Comparison of ENCODE assay signal across 25 cellular contexts in genomic region chr7:48048113-48048512, GRCh38. TPM values are rescaled to one million over a fixed set of nuclear protein-coding genes. Genes with fewer than 3 reads are reported as not detected.
"Had no signal": no experiment of that assay in that cellular context is flagged by ENCODE, and none has a peak within 500 bp of the region (broad histone marks: within the 10 kb centered on the region; RNA-seq: fewer than 3 reads in every experiment).

No MANE protein-coding gene starts in this region.

- H3K4me1 ChIP-seq: parathyroid adenoma had no signal

- H3K27me3 Mint-ChIP-seq: activated CD4-positive, alpha-beta memory T cell treated with anti-CD3 and anti-CD28 coated beads, Interleukin-2, amount 10 ng/mL, durations not matched to agents 7 days and 5 days; activated naive CD8-positive, alpha-beta T cell treated with anti-CD3 and anti-CD28 coated beads, Interleukin-2, amount 10 ng/mL, durations not matched to agents 7 days and 5 days had no signal

- H3K36me3 Mint-ChIP-seq: activated naive CD8-positive, alpha-beta T cell treated with anti-CD3 and anti-CD28 coated beads, Interleukin-2, amount 10 ng/mL, durations not matched to agents 7 days and 5 days; naive B cell; type B pancreatic cell had no signal

- ATAC-seq: activated T-cell treated with anti-CD3 and anti-CD28 coated beads, Interleukin-2, amount 50 U/mL, for 72 hours; left colon; right cardiac atrium; stimulated activated effector memory CD8-positive, alpha-beta T cell treated with anti-CD3 and anti-CD28 coated beads, Interleukin-12 subunit alpha, Interleukin-12 subunit beta, amount 100 ng/mL, for 72 hours had no signal

- H3K4me3 Mint-ChIP-seq: activated CD4-positive, alpha-beta memory T cell treated with anti-CD3 and anti-CD28 coated beads, Interleukin-2, amount 10 ng/mL, durations not matched to agents 7 days and 5 days; activated naive CD4-positive, alpha-beta T cell treated with anti-CD3 and anti-CD28 coated beads for 36 hours; activated naive CD8-positive, alpha-beta T cell treated with anti-CD3 and anti-CD28 coated beads, Interleukin-2, amount 10 ng/mL, durations not matched to agents 7 days and 5 days; activated T-cell treated with anti-CD3 and anti-CD28 coated beads, Interleukin-2, amount 50 U/mL, for 72 hours; naive B cell; stimulated activated effector memory CD8-positive, alpha-beta T cell treated with anti-CD3 and anti-CD28 coated beads, Interleukin-12 subunit alpha, Interleukin-12 subunit beta, amount 100 ng/mL, for 72 hours; T-helper 1 cell treated with Interleukin-12 subunit alpha and Interleukin-12 subunit beta and Interleukin-4 antibody, amounts not matched to agents 30 μg/mL and 1 μg/mL, for 36 hours; type B pancreatic cell had no signal

- H3K4me1 Mint-ChIP-seq: naive B cell had no signal

- H3K27ac ChIP-seq: parathyroid adenoma had no signal

- H3K9me3 Mint-ChIP-seq: activated CD4-positive, alpha-beta memory T cell treated with anti-CD3 and anti-CD28 coated beads, Interleukin-2, amount 10 ng/mL, durations not matched to agents 7 days and 5 days; activated naive CD4-positive, alpha-beta T cell treated with anti-CD3 and anti-CD28 coated beads for 36 hours; activated naive CD8-positive, alpha-beta T cell treated with anti-CD3 and anti-CD28 coated beads, Interleukin-2, amount 10 ng/mL, durations not matched to agents 7 days and 5 days; activated T-cell treated with anti-CD3 and anti-CD28 coated beads, Interleukin-2, amount 50 U/mL, for 72 hours; naive B cell; stimulated activated effector memory CD8-positive, alpha-beta T cell treated with anti-CD3 and anti-CD28 coated beads, Interleukin-12 subunit alpha, Interleukin-12 subunit beta, amount 100 ng/mL, for 72 hours; T-helper 1 cell treated with Interleukin-12 subunit alpha and Interleukin-12 subunit beta and Interleukin-4 antibody, amounts not matched to agents 30 μg/mL and 1 μg/mL, for 36 hours; type B pancreatic cell had no signal

- H3K27ac Mint-ChIP-seq: activated CD4-positive, alpha-beta memory T cell treated with anti-CD3 and anti-CD28 coated beads, Interleukin-2, amount 10 ng/mL, durations not matched to agents 7 days and 5 days; activated naive CD4-positive, alpha-beta T cell treated with anti-CD3 and anti-CD28 coated beads for 36 hours; activated naive CD8-positive, alpha-beta T cell treated with anti-CD3 and anti-CD28 coated beads, Interleukin-2, amount 10 ng/mL, durations not matched to agents 7 days and 5 days; activated T-cell treated with anti-CD3 and anti-CD28 coated beads, Interleukin-2, amount 50 U/mL, for 72 hours; naive B cell; stimulated activated effector memory CD8-positive, alpha-beta T cell treated with anti-CD3 and anti-CD28 coated beads, Interleukin-12 subunit alpha, Interleukin-12 subunit beta, amount 100 ng/mL, for 72 hours; T-helper 1 cell treated with Interleukin-12 subunit alpha and Interleukin-12 subunit beta and Interleukin-4 antibody, amounts not matched to agents 30 μg/mL and 1 μg/mL, for 36 hours; type B pancreatic cell had no signal

- DNase-seq: activated CD4-positive, alpha-beta memory T cell treated with anti-CD3 and anti-CD28 coated beads, Interleukin-2, amount 10 ng/mL, durations not matched to agents 7 days and 5 days; activated CD4-positive, alpha-beta T cell treated with anti-CD3 and anti-CD28 coated beads for 48 hours; activated effector memory CD4-positive, alpha-beta T cell treated with Interleukin-2 at 50 U/mL for 16 hours; activated naive CD4-positive, alpha-beta T cell treated with anti-CD3 and anti-CD28 coated beads for 36 hours; activated naive CD8-positive, alpha-beta T cell treated with anti-CD3 and anti-CD28 coated beads, Interleukin-2, amount 10 ng/mL, durations not matched to agents 7 days and 5 days; activated T-cell treated with anti-CD3 and anti-CD28 coated beads, Interleukin-2, amount 50 U/mL, for 72 hours; amniotic stem cell; cerebellar nuclear complex; hippocampal formation; left colon; naive B cell; nucleus accumbens; right cardiac atrium; stimulated activated CD4-positive, alpha-beta T cell treated with anti-CD3 and anti-CD28 coated beads, Interleukin-12 subunit alpha, Interleukin-12 subunit beta, amount 100 ng/mL, for 4 hours had no signal

RNA-seq across cellular contexts. Expression of gene C7orf57, which starts 12.8 kb away (rescaled TPM):
- total RNA-seq: left colon, mucosa of gallbladder, right cardiac atrium, skeletal muscle tissue had no signal
- polyA plus RNA-seq: neural cell, right cardiac atrium had no signal

RNA-seq across cellular contexts. Expression of gene SUN3, which starts 19.2 kb away (rescaled TPM):
- total RNA-seq: activated CD4-positive, alpha-beta memory T cell treated with anti-CD3 and anti-CD28 coated beads, Interleukin-2, amount 10 ng/mL, durations not matched to agents 7 days and 5 days; activated naive CD4-positive, alpha-beta T cell treated with anti-CD3 and anti-CD28 coated beads for 36 hours; activated naive CD8-positive, alpha-beta T cell treated with anti-CD3 and anti-CD28 coated beads, Interleukin-2, amount 10 ng/mL, durations not matched to agents 7 days and 5 days; frontal cortex; left colon; lower leg skin; mucosa of gallbladder; pulmonary artery endothelial cell; right cardiac atrium; skeletal muscle tissue; temporal lobe had no signal
- polyA plus RNA-seq: neural cell, right cardiac atrium had no signal
